Comparison of ENCODE assay signal across 8 cellular contexts in genomic region chr19:13748169-13748884, GRCh38.
DNase-seq lines count a peak whose midpoint lies in the region; ATAC-seq lines count a peak whose summit lies in the region.

No MANE protein-coding gene starts in this region.

- H3K9me3 Mint-ChIP-seq in stimulated activated naive CD8-positive, alpha-beta T cell treated with anti-CD3 and anti-CD28 coated beads, Interleukin-15, amount 100 ng/mL, for 72 hours: peaks cover 0 to 7% of the 10 kb centered on the region in 2 donors

- H3K4me3 Mint-ChIP-seq in stimulated activated naive CD8-positive, alpha-beta T cell treated with anti-CD3 and anti-CD28 coated beads, Interleukin-15, amount 100 ng/mL, for 72 hours: peak overlapping the region; percentile 91 to 92

- peaks cover 39% of the 10 kb centered on the region for H3K4me1 Mint-ChIP-seq in stimulated activated naive CD8-positive, alpha-beta T cell treated with anti-CD3 and anti-CD28 coated beads, Interleukin-15, amount 100 ng/mL, for 72 hours

- peak; percentile 0 for ATAC-seq in stimulated activated naive CD8-positive, alpha-beta T cell treated with anti-CD3 and anti-CD28 coated beads, Interleukin-15, amount 100 ng/mL, for 72 hours

- H3K27me3 Mint-ChIP-seq in stimulated activated naive CD8-positive, alpha-beta T cell treated with anti-CD3 and anti-CD28 coated beads, Interleukin-15, amount 100 ng/mL, for 72 hours: no peaks in the 10 kb centered on the region

- peak; percentile 50 for DNase-seq in DMS 273 (lab: John Stamatoyannopoulos, UW; ENCODE audit: unreplicated experiment)
- DNase-seq in DMS 273 treated with DMSO at 0.1 percent for 48 hours (lab: John Stamatoyannopoulos, UW): no peak
- peak; percentile 31 for DNase-seq in MV-4-11 (lab: John Stamatoyannopoulos, UW)
- peak; percentile 35 for DNase-seq in amniotic epithelial cell (ENCODE audit: low read depth)
- peak; percentile 67 for DNase-seq in iris pigment epithelial cell (ENCODE audit: low read depth)
- DNase-seq in stimulated activated naive CD8-positive, alpha-beta T cell treated with anti-CD3 and anti-CD28 coated beads, Interleukin-15, amount 100 ng/mL, for 72 hours: no peak
- no peak for DNase-seq in amniotic stem cell (lab: John Stamatoyannopoulos, UW)
- no peak for DNase-seq in globus pallidus (ENCODE audit: low spot score)

- peak overlapping the region; percentile 74 to 94 for H3K27ac Mint-ChIP-seq in stimulated activated naive CD8-positive, alpha-beta T cell treated with anti-CD3 and anti-CD28 coated beads, Interleukin-15, amount 100 ng/mL, for 72 hours

Comparison
In these comparisons a context has a peak if more than half of its experiments do, and no peak if none do; other contexts are left out.
1. DNase-seq: peak in DMS 273 (single experiment), MV-4-11 (single experiment), amniotic epithelial cell (single experiment) and iris pigment epithelial cell (single experiment); none in DMS 273 treated with DMSO at 0.1 percent for 48 hours (single experiment), stimulated activated naive CD8-positive, alpha-beta T cell treated with anti-CD3 and anti-CD28 coated beads, Interleukin-15, amount 100 ng/mL, for 72 hours (0 of 2), amniotic stem cell (single experiment) and globus pallidus (single experiment).